Comparison of ENCODE assay signal across 8 cellular contexts in genomic region chr3:54830658-54831057, GRCh38.
DNase-seq lines count a peak whose midpoint lies in the region; ATAC-seq and TF ChIP-seq lines count a peak whose summit lies in the region.

No MANE protein-coding gene starts in this region.

- H2AFZ ChIP-seq in H9 (ENCODE audit: low read length): no peak overlapping the region

- H3K23me2 ChIP-seq in H9 (ENCODE audit: insufficient read length, low read depth, low read length, poor library complexity, severe bottlenecking): no peaks in the 10 kb centered on the region

- intact Hi-C loops in Calu3 (cut with micrococcal nuclease; ENCODE audit: unreplicated experiment): no loop called here

- no peak overlapping the region for H3K4me2 ChIP-seq in H9 (ENCODE audit: insufficient read depth, insufficient read length, low read length)

- no peaks in the 10 kb centered on the region for H4K20me1 ChIP-seq in H9 (ENCODE audit: control insufficient read depth, insufficient read depth, insufficient read length)

- H3K27me3 Mint-ChIP-seq in Calu3 (ENCODE audit: unreplicated experiment) (no peaks in the 10 kb centered on the region), H9 (ENCODE audit: low read depth) (peaks cover 26% of the 10 kb centered on the region)
- no peaks in the 10 kb centered on the region for H3K27me3 Mint-ChIP-seq in natural killer cell treated with Interleukin-12 subunit alpha and Interleukin-12 subunit beta and Interleukin-15 and Interleukin-18, amount 100 ng/mL, for 72 hours

- H4K91ac ChIP-seq in H9 (ENCODE audit: insufficient read length, low read depth, low read length): no peak overlapping the region

- no peak overlapping the region for H2BK15ac ChIP-seq in H9 (ENCODE audit: low read depth, low read length)

- CTCF ChIA-PET in Calu3 (lab: Charles Lee): interaction anchor here (0.6 kb wide), 1 partner anchor 686 kb away, joined by 8 read pairs; no protein-coding TSS in a partner anchor

- H3K9ac ChIP-seq in H9 (ENCODE audit: extremely low read depth, insufficient read length, low read length): no peak overlapping the region

- no CpG with 5 or more reads among the region's 8 CpGs for WGBS in H9 (ENCODE audit: extremely low coverage, insufficient read length, low lambda C conversion rate)

- H3K27ac Mint-ChIP-seq in Calu3 (ENCODE audit: unreplicated experiment) (no peak overlapping the region), H9 (no peak overlapping the region)
- no peak overlapping the region for H3K27ac Mint-ChIP-seq in natural killer cell treated with Interleukin-12 subunit alpha and Interleukin-12 subunit beta and Interleukin-15 and Interleukin-18, amount 100 ng/mL, for 72 hours

- H4K5ac ChIP-seq in H9 (ENCODE audit: insufficient read length, low read depth, low read length): no peak overlapping the region

- no peak overlapping the region for H3K14ac ChIP-seq in H9 (ENCODE audit: insufficient read depth, low read length)

- no peaks in the 10 kb centered on the region; the same call in 1 of the 2 replicates for H3K4me1 ChIP-seq in H9 (ENCODE audit: insufficient read depth, low read length)

- H2BK12ac ChIP-seq in H9 (ENCODE audit: insufficient read length, low read depth, low read length): no peak overlapping the region

- no peaks in the 10 kb centered on the region for H3K27me3 ChIP-seq in H9 (ENCODE audit: insufficient read depth, low read length)

- H2BK5ac ChIP-seq in H9 (ENCODE audit: insufficient read length, low read length): no peak overlapping the region

- no peak overlapping the region for H3K27ac ChIP-seq in H9 (ENCODE audit: insufficient read length, low read depth, low read length)

- H3T11ph ChIP-seq in H9 (ENCODE audit: low read length): no peak overlapping the region

- DNase-seq in Calu3: peak; percentile 4
- peak; percentile 68 for DNase-seq in H9
- DNase-seq in SW480 (ENCODE audit: low spot score): peak; percentile 30
- peak; percentile 46 for DNase-seq in left kidney (ENCODE audit: low read depth, low spot score)
- no peak for DNase-seq in natural killer cell treated with Interleukin-12 subunit alpha and Interleukin-12 subunit beta and Interleukin-15 and Interleukin-18, amount 100 ng/mL, for 72 hours (ENCODE audit: low spot score)

- H3K79me1 ChIP-seq in H9 (ENCODE audit: insufficient read depth, low read depth, low read length, poor library complexity, severe bottlenecking): no peaks in the 10 kb centered on the region

- H3K9me3 Mint-ChIP-seq in Calu3 (ENCODE audit: low read depth, unreplicated experiment) (peaks cover 8% of the 10 kb centered on the region), H9 (peaks cover 7 to 11% of the 10 kb centered on the region in 2 experiments)
- peaks cover 11% of the 10 kb centered on the region for H3K9me3 Mint-ChIP-seq in natural killer cell treated with Interleukin-12 subunit alpha and Interleukin-12 subunit beta and Interleukin-15 and Interleukin-18, amount 100 ng/mL, for 72 hours

- no peak overlapping the region for H3K56ac ChIP-seq in H9 (ENCODE audit: insufficient read length, low read depth, low read length)

- H3K4me3 Mint-ChIP-seq in Calu3 (ENCODE audit: low read depth, unreplicated experiment): no peak overlapping the region
- H3K4me3 Mint-ChIP-seq in H9: no peak overlapping the region
- H3K4me3 Mint-ChIP-seq in natural killer cell treated with Interleukin-12 subunit alpha and Interleukin-12 subunit beta and Interleukin-15 and Interleukin-18, amount 100 ng/mL, for 72 hours: no peak overlapping the region

- H3K36me3 Mint-ChIP-seq in Calu3 (ENCODE audit: insufficient read depth, unreplicated experiment): no peaks in the 10 kb centered on the region
- peaks cover 0 to 8% (median 4%) of the 10 kb centered on the region in 3 experiments; a peak in 4 of 7 replicates for H3K36me3 Mint-ChIP-seq in H9 (ENCODE audit: insufficient read depth in 1 of 3, low read depth in 3 of 3)
- no peaks in the 10 kb centered on the region for H3K36me3 Mint-ChIP-seq in natural killer cell treated with Interleukin-12 subunit alpha and Interleukin-12 subunit beta and Interleukin-15 and Interleukin-18, amount 100 ng/mL, for 72 hours

- no TSS peak for BruUV-seq in Calu3 (replicated peaks; lab: Mats Ljungman, UMichigan)

- H3K4me1 Mint-ChIP-seq in Calu3 (ENCODE audit: low read depth, unreplicated experiment): no peaks in the 10 kb centered on the region
- H3K4me1 Mint-ChIP-seq in H9: peaks cover 0 to 6% of the 10 kb centered on the region in 2 experiments; a peak in 3 of 4 replicates
- no peaks in the 10 kb centered on the region for H3K4me1 Mint-ChIP-seq in natural killer cell treated with Interleukin-12 subunit alpha and Interleukin-12 subunit beta and Interleukin-15 and Interleukin-18, amount 100 ng/mL, for 72 hours (ENCODE audit: low read depth in 2 of 2)

- H4K8ac ChIP-seq in H9 (replicated peaks; ENCODE audit: insufficient read length, low read depth, low read length): no peak overlapping the region

- H3K9me3 ChIP-seq in H9 (ENCODE audit: control insufficient read depth, low read depth, low read length): no peaks in the 10 kb centered on the region

- no peak for TF ChIP-seq CTCF in Calu3 (IDR thresholded peaks at IDR 0.05; ENCODE audit: unreplicated experiment)
- peak; percentile 90 for TF ChIP-seq CTCF in H9 (conservative IDR thresholded peaks at IDR 0.05)

- H3K23ac ChIP-seq in H9 (ENCODE audit: insufficient read length, low read depth, low read length): no peak overlapping the region

- no peak overlapping the region for H2BK20ac ChIP-seq in H9 (ENCODE audit: low read depth, low read length, poor library complexity, severe bottlenecking)

- no peak overlapping the region for H2BK120ac ChIP-seq in H9 (ENCODE audit: low read depth, low read length, poor library complexity, severe bottlenecking)

- H3K79me2 ChIP-seq in H9 (ENCODE audit: insufficient read depth, low read length): no peaks in the 10 kb centered on the region

- no peak overlapping the region for H3K4ac ChIP-seq in H9 (ENCODE audit: low read depth, low read length)

- no peak overlapping the region for H2AK5ac ChIP-seq in H9 (ENCODE audit: insufficient read length, low read length)

- H3K18ac ChIP-seq in H9 (ENCODE audit: insufficient read length, low read depth, low read length): no peak overlapping the region

- no peak for ATAC-seq in GM18498 (IDR thresholded peaks at IDR 0.05; ENCODE audit: unreplicated experiment)
- no peak for ATAC-seq in GM21717 (IDR thresholded peaks at IDR 0.05; ENCODE audit: unreplicated experiment)
- ATAC-seq in GM18867 (IDR thresholded peaks at IDR 0.05; ENCODE audit: unreplicated experiment): no peak
- no peak for ATAC-seq in natural killer cell treated with Interleukin-12 subunit alpha and Interleukin-12 subunit beta and Interleukin-15 and Interleukin-18, amount 100 ng/mL, for 72 hours
